Comparison of ENCODE assay signal across 20 cellular contexts in genomic region chr10:33799281-33799943, GRCh38.
DNase-seq lines count a peak whose midpoint lies in the region; ATAC-seq, FAIRE-seq and TF ChIP-seq lines count a peak whose summit lies in the region.
"Had no signal": no experiment of that assay in that cellular context is flagged by ENCODE, and none has a peak within 500 bp of the region (broad histone marks: within the 10 kb centered on the region; RNA-seq: fewer than 3 reads in every experiment).

No MANE protein-coding gene starts in this region.

- no peak for FAIRE-seq in astrocyte (lab: Jason Lieb, UNC)
- FAIRE-seq: GM18507 had no signal

- H4K8ac ChIP-seq in H9 (replicated peaks; ENCODE audit: insufficient read length, low read depth, low read length): no peak overlapping the region

- H3K4me1 Mint-ChIP-seq in H9 (peaks cover 15 to 20% of the 10 kb centered on the region in 2 experiments), astrocyte (ENCODE audit: low read depth, unreplicated experiment) (peaks cover 10% of the 10 kb centered on the region)
- no peaks in the 10 kb centered on the region for H3K4me1 Mint-ChIP-seq in activated T-helper 2 cell treated with anti-CD3 and anti-CD28 coated beads, Interferon-gamma antibody, Interleukin-2, Interleukin-4, amounts not matched to agents 10 μg/mL and 5 μg/mL and 100 μg/mL, durations not matched to agents 14 hours and 24 hours and 36 hours (ENCODE audit: low read depth)
- H3K4me1 Mint-ChIP-seq: stimulated activated effector memory CD8-positive, alpha-beta T cell treated with anti-CD3 and anti-CD28 coated beads, Interleukin-12 subunit alpha, Interleukin-12 subunit beta, amount 100 ng/mL, for 72 hours had no signal

- no peak overlapping the region for H2BK12ac ChIP-seq in H9 (ENCODE audit: insufficient read length, low read depth, low read length)

- H3K27me3 ChIP-seq in H9 (ENCODE audit: insufficient read depth, low read length) (no peaks in the 10 kb centered on the region), astrocyte (ENCODE audit: insufficient read depth, low read length) (no peaks in the 10 kb centered on the region)
- H3K27me3 ChIP-seq: BE2C, esophagus muscularis mucosa, ovary, thyroid gland had no signal

- no peaks in the 10 kb centered on the region for H3K23me2 ChIP-seq in H9 (ENCODE audit: insufficient read length, low read depth, low read length, poor library complexity, severe bottlenecking)

- H3K4me1 ChIP-seq in H9 (ENCODE audit: insufficient read depth, low read length) (peaks cover 5% of the 10 kb centered on the region; the same call in 1 of the 2 replicates), astrocyte (ENCODE audit: insufficient read depth, low read length) (peaks cover 12% of the 10 kb centered on the region)
- H3K4me1 ChIP-seq: BE2C, thyroid gland had no signal

- H3K9me3 Mint-ChIP-seq in H9: no peaks in the 10 kb centered on the region; a peak in 1 of 5 replicates
- H3K9me3 Mint-ChIP-seq in astrocyte (ENCODE audit: unreplicated experiment): peaks cover 3% of the 10 kb centered on the region
- H3K9me3 Mint-ChIP-seq in activated T-helper 2 cell treated with anti-CD3 and anti-CD28 coated beads, Interferon-gamma antibody, Interleukin-2, Interleukin-4, amounts not matched to agents 10 μg/mL and 5 μg/mL and 100 μg/mL, durations not matched to agents 14 hours and 24 hours and 36 hours: no peaks in the 10 kb centered on the region
- H3K9me3 Mint-ChIP-seq: activated naive CD4-positive, alpha-beta T cell treated with anti-CD3 and anti-CD28 coated beads, Interleukin-2, amount 50 U/mL, for 72 hours; stimulated activated effector memory CD8-positive, alpha-beta T cell treated with anti-CD3 and anti-CD28 coated beads, Interleukin-12 subunit alpha, Interleukin-12 subunit beta, amount 100 ng/mL, for 72 hours had no signal

- H3K4me3 ChIP-seq in astrocyte (ENCODE audit: insufficient read depth, low read depth, low read length): no peak overlapping the region
- H3K4me3 ChIP-seq: esophagus muscularis mucosa, ovary, thyroid gland had no signal

- intact Hi-C loops in activated T-helper 2 cell treated with anti-CD3 and anti-CD28 coated beads, Interferon-gamma antibody, Interleukin-2, Interleukin-4, amounts not matched to agents 10 μg/mL and 5 μg/mL and 100 μg/mL, durations not matched to agents 14 hours and 24 hours and 36 hours (cut with micrococcal nuclease): no loop called here

- no peak overlapping the region for H2BK120ac ChIP-seq in H9 (ENCODE audit: low read depth, low read length, poor library complexity, severe bottlenecking)

- no peaks in the 10 kb centered on the region for H4K20me1 ChIP-seq in H9 (ENCODE audit: control insufficient read depth, insufficient read depth, insufficient read length)
- H4K20me1 ChIP-seq in astrocyte (ENCODE audit: insufficient read depth, low read length): no peaks in the 10 kb centered on the region

- no peaks in the 10 kb centered on the region for H3K79me1 ChIP-seq in H9 (ENCODE audit: insufficient read depth, low read depth, low read length, poor library complexity, severe bottlenecking)

- no peak overlapping the region for H3K4me2 ChIP-seq in H9 (ENCODE audit: insufficient read depth, insufficient read length, low read length)
- no peak overlapping the region for H3K4me2 ChIP-seq in astrocyte (ENCODE audit: low read length)

- H4K5ac ChIP-seq in H9 (ENCODE audit: insufficient read length, low read depth, low read length): no peak overlapping the region

- no peak overlapping the region for H3K23ac ChIP-seq in H9 (ENCODE audit: insufficient read length, low read depth, low read length)

- no peak for ATAC-seq in HG03095 (IDR thresholded peaks at IDR 0.05; ENCODE audit: unreplicated experiment)
- ATAC-seq: activated naive CD4-positive, alpha-beta T cell treated with anti-CD3 and anti-CD28 coated beads, Interleukin-2, amount 50 U/mL, for 72 hours; Panc1; stimulated activated effector memory CD8-positive, alpha-beta T cell treated with anti-CD3 and anti-CD28 coated beads, Interleukin-12 subunit alpha, Interleukin-12 subunit beta, amount 100 ng/mL, for 72 hours had no signal

- H3K27ac ChIP-seq in H9 (ENCODE audit: insufficient read length, low read depth, low read length) (no peak overlapping the region), astrocyte (ENCODE audit: low read depth, low read length) (no peak overlapping the region)
- H3K27ac ChIP-seq: esophagus muscularis mucosa, ovary, thyroid gland had no signal

- H3T11ph ChIP-seq in H9 (ENCODE audit: low read length): no peak overlapping the region

- no peak overlapping the region for H3K4ac ChIP-seq in H9 (ENCODE audit: low read depth, low read length)

- no peak overlapping the region for H3K14ac ChIP-seq in H9 (ENCODE audit: insufficient read depth, low read length)

- 0 out of 2 replicates have a peak, but pooled peaks cover 1% of the 10 kb centered on the region for H3K79me2 ChIP-seq in H9 (ENCODE audit: insufficient read depth, low read length)
- H3K79me2 ChIP-seq in astrocyte (ENCODE audit: insufficient read depth, low read length): no peaks in the 10 kb centered on the region

- no CpG with 5 or more reads among the region's 4 CpGs for WGBS in H9 (ENCODE audit: extremely low coverage, insufficient read length, low lambda C conversion rate)

- H3K36me3 ChIP-seq in astrocyte (ENCODE audit: insufficient read depth, low read length): no peaks in the 10 kb centered on the region
- H3K36me3 ChIP-seq: BE2C, esophagus muscularis mucosa, ovary, thyroid gland had no signal

- TF ChIP-seq CTCF in H9 (conservative IDR thresholded peaks at IDR 0.05): no peak
- TF ChIP-seq CTCF in astrocyte (IDR thresholded peaks at IDR 0.05; ENCODE audit: insufficient read depth, low read depth, low read length): no peak

- no peak for DNase-seq in H9
- DNase-seq in astrocyte (ENCODE audit: low read depth): peak; percentile 11
- peak; percentile 57 for DNase-seq in islet precursor cell
- peak; percentile 36 for DNase-seq in renal cortical epithelial cell (ENCODE audit: low read depth)
- DNase-seq in activated T-helper 2 cell treated with anti-CD3 and anti-CD28 coated beads, Interferon-gamma antibody, Interleukin-2, Interleukin-4, amounts not matched to agents 10 μg/mL and 5 μg/mL and 100 μg/mL, durations not matched to agents 14 hours and 24 hours and 36 hours (ENCODE audit: low spot score): no peak
- no peak for DNase-seq in NCI-H2171 treated with DMSO at 0.1 percent for 48 hours (lab: John Stamatoyannopoulos, UW)
- no peak for DNase-seq in cerebellar nuclear complex (lab: John Stamatoyannopoulos, UW)
- DNase-seq: activated CD4-positive, alpha-beta T cell treated with anti-CD3 and anti-CD28 coated beads, Interleukin-2, amount 50 U/mL, for 4 hours; BE2C; Karpas-422; NCI-H774; ovary; stimulated activated CD4-positive, alpha-beta T cell treated with anti-CD3 and anti-CD28 coated beads, Interleukin-12 subunit alpha, Interleukin-12 subunit beta, amount 100 ng/mL, for 4 hours; thyroid gland had no signal

- no peak overlapping the region for H4K91ac ChIP-seq in H9 (ENCODE audit: insufficient read length, low read depth, low read length)

- no peak overlapping the region for H2AFZ ChIP-seq in H9 (ENCODE audit: low read length)
- H2AFZ ChIP-seq in astrocyte (ENCODE audit: low read depth, low read length): no peak overlapping the region

- H3K27me3 Mint-ChIP-seq in H9 (ENCODE audit: low read depth) (no peaks in the 10 kb centered on the region), astrocyte (ENCODE audit: low read depth, unreplicated experiment) (no peaks in the 10 kb centered on the region)
- H3K27me3 Mint-ChIP-seq in activated T-helper 2 cell treated with anti-CD3 and anti-CD28 coated beads, Interferon-gamma antibody, Interleukin-2, Interleukin-4, amounts not matched to agents 10 μg/mL and 5 μg/mL and 100 μg/mL, durations not matched to agents 14 hours and 24 hours and 36 hours (ENCODE audit: low read depth): no peaks in the 10 kb centered on the region

- no peak overlapping the region for H2BK5ac ChIP-seq in H9 (ENCODE audit: insufficient read length, low read length)

- H3K18ac ChIP-seq in H9 (ENCODE audit: insufficient read length, low read depth, low read length): peak overlapping the region; percentile 76

- no peaks in the 10 kb centered on the region for H3K36me3 Mint-ChIP-seq in H9 (ENCODE audit: insufficient read depth in 1 of 3, low read depth in 3 of 3)
- no peaks in the 10 kb centered on the region for H3K36me3 Mint-ChIP-seq in astrocyte (ENCODE audit: low read depth, unreplicated experiment)
- no peaks in the 10 kb centered on the region for H3K36me3 Mint-ChIP-seq in activated T-helper 2 cell treated with anti-CD3 and anti-CD28 coated beads, Interferon-gamma antibody, Interleukin-2, Interleukin-4, amounts not matched to agents 10 μg/mL and 5 μg/mL and 100 μg/mL, durations not matched to agents 14 hours and 24 hours and 36 hours (ENCODE audit: low read depth)
- H3K36me3 Mint-ChIP-seq: activated naive CD4-positive, alpha-beta T cell treated with anti-CD3 and anti-CD28 coated beads, Interleukin-2, amount 50 U/mL, for 72 hours; stimulated activated effector memory CD8-positive, alpha-beta T cell treated with anti-CD3 and anti-CD28 coated beads, Interleukin-12 subunit alpha, Interleukin-12 subunit beta, amount 100 ng/mL, for 72 hours had no signal

- H3K4me3 Mint-ChIP-seq in H9: no peak overlapping the region
- H3K4me3 Mint-ChIP-seq in astrocyte (ENCODE audit: unreplicated experiment): no peak overlapping the region
- H3K4me3 Mint-ChIP-seq in activated T-helper 2 cell treated with anti-CD3 and anti-CD28 coated beads, Interferon-gamma antibody, Interleukin-2, Interleukin-4, amounts not matched to agents 10 μg/mL and 5 μg/mL and 100 μg/mL, durations not matched to agents 14 hours and 24 hours and 36 hours (ENCODE audit: low read depth): no peak overlapping the region
- H3K4me3 Mint-ChIP-seq: stimulated activated effector memory CD8-positive, alpha-beta T cell treated with anti-CD3 and anti-CD28 coated beads, Interleukin-12 subunit alpha, Interleukin-12 subunit beta, amount 100 ng/mL, for 72 hours had no signal

- H2BK20ac ChIP-seq in H9 (ENCODE audit: low read depth, low read length, poor library complexity, severe bottlenecking): no peak overlapping the region

- H3K9me3 ChIP-seq in H9 (ENCODE audit: control insufficient read depth, low read depth, low read length) (no peaks in the 10 kb centered on the region), astrocyte (ENCODE audit: insufficient read depth, low read depth, low read length) (no peaks in the 10 kb centered on the region)
- H3K9me3 ChIP-seq: BE2C, esophagus muscularis mucosa, ovary, thyroid gland had no signal

- H3K9ac ChIP-seq in H9 (ENCODE audit: extremely low read depth, insufficient read length, low read length) (no peak overlapping the region), astrocyte (ENCODE audit: low read length) (no peak overlapping the region)

- H2BK15ac ChIP-seq in H9 (ENCODE audit: low read depth, low read length): no peak overlapping the region

- H3K56ac ChIP-seq in H9 (ENCODE audit: insufficient read length, low read depth, low read length): no peak overlapping the region

- H3K27ac Mint-ChIP-seq in H9: no peak overlapping the region
- H3K27ac Mint-ChIP-seq in astrocyte (ENCODE audit: unreplicated experiment): no peak overlapping the region
- no peak overlapping the region for H3K27ac Mint-ChIP-seq in activated T-helper 2 cell treated with anti-CD3 and anti-CD28 coated beads, Interferon-gamma antibody, Interleukin-2, Interleukin-4, amounts not matched to agents 10 μg/mL and 5 μg/mL and 100 μg/mL, durations not matched to agents 14 hours and 24 hours and 36 hours
- H3K27ac Mint-ChIP-seq: activated naive CD4-positive, alpha-beta T cell treated with anti-CD3 and anti-CD28 coated beads, Interleukin-2, amount 50 U/mL, for 72 hours; stimulated activated effector memory CD8-positive, alpha-beta T cell treated with anti-CD3 and anti-CD28 coated beads, Interleukin-12 subunit alpha, Interleukin-12 subunit beta, amount 100 ng/mL, for 72 hours had no signal

- H2AK5ac ChIP-seq in H9 (ENCODE audit: insufficient read length, low read length): no peak overlapping the region

Comparison
In these comparisons a context has a peak if more than half of its experiments do, and no peak if none do; other contexts are left out.
1. DNase-seq: peak in astrocyte (single experiment), islet precursor cell (single experiment) and renal cortical epithelial cell (single experiment); none in H9 (single experiment), activated T-helper 2 cell treated with anti-CD3 and anti-CD28 coated beads, Interferon-gamma antibody, Interleukin-2, Interleukin-4, amounts not matched to agents 10 μg/mL and 5 μg/mL and 100 μg/mL, durations not matched to agents 14 hours and 24 hours and 36 hours (single experiment), NCI-H2171 treated with DMSO at 0.1 percent for 48 hours (single experiment) and cerebellar nuclear complex (0 of 2).